ENCODE assay signal across 19 cellular contexts in the genomic region with DNA sequence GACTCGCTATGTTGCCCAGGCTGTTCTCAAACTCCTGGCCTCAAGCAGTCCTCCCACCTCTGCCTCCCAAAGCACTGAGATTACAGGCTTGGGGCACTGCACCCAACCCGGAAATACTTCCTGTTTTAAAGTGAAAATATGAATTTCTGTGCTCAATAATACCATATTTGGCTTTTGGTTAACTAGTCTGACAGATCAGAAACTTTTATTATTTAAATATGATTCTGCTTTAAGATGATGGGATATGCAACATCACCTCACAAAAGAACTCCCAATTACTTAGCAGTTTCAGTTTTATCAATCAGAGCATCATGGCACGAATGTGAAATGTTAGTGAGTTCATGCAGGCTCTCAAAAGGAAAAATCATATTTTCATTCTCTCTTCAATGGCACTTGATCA.
DNase-seq lines count a peak whose midpoint lies in the region; ATAC-seq and TF ChIP-seq lines count a peak whose summit lies in the region.
"Had no signal": no experiment of that assay in that cellular context is flagged by ENCODE, and none has a peak within 500 bp of the region (broad histone marks: within the 10 kb centered on the region; RNA-seq: fewer than 3 reads in every experiment).

No MANE protein-coding gene starts in this region.

- no peak overlapping the region for H3K4me2 ChIP-seq in SU-DHL-6 (ENCODE audit: low read depth, low read length, poor library complexity, severe bottlenecking)

- H3F3A ChIP-seq in SU-DHL-6 (ENCODE audit: insufficient read depth): no peaks in the 10 kb centered on the region

- H3K36me3 Mint-ChIP-seq in activated naive CD4-positive, alpha-beta T cell treated with anti-CD3 and anti-CD28 coated beads for 36 hours (ENCODE audit: low read depth): peaks cover 13% of the 10 kb centered on the region
- H3K36me3 Mint-ChIP-seq in activated T-cell treated with anti-CD3 and anti-CD28 coated beads, Interleukin-2, amount 50 U/mL, for 4 hours (ENCODE audit: insufficient read depth): peaks cover 36% of the 10 kb centered on the region
- peaks cover 8 to 20% (median 11%) of the 10 kb centered on the region in 3 donors for H3K36me3 Mint-ChIP-seq in immature natural killer cell

- H3K27me3 ChIP-seq in SU-DHL-6 (ENCODE audit: low read length): no peaks in the 10 kb centered on the region

- H4K20me1 ChIP-seq in SU-DHL-6 (ENCODE audit: low read depth, low read length): no peaks in the 10 kb centered on the region

- H2AFZ ChIP-seq in SU-DHL-6 (ENCODE audit: low read depth, low read length, severe bottlenecking): peak overlapping the region; percentile 27

- H3K79me2 ChIP-seq in SU-DHL-6 (ENCODE audit: insufficient read depth, low read length): no peaks in the 10 kb centered on the region

- H3K9me2 ChIP-seq in SU-DHL-6 (replicated peaks; ENCODE audit: insufficient read depth, low read length): no peaks in the 10 kb centered on the region

- H3K27me3 Mint-ChIP-seq in activated naive CD4-positive, alpha-beta T cell treated with anti-CD3 and anti-CD28 coated beads for 36 hours (ENCODE audit: low read depth): no peaks in the 10 kb centered on the region
- H3K27me3 Mint-ChIP-seq in activated T-cell treated with anti-CD3 and anti-CD28 coated beads, Interleukin-2, amount 50 U/mL, for 4 hours (ENCODE audit: low read depth): no peaks in the 10 kb centered on the region
- peaks cover 0 to 5% (median under 1%) of the 10 kb centered on the region in 3 donors for H3K27me3 Mint-ChIP-seq in immature natural killer cell (ENCODE audit: low read depth in 3 of 3)

- TF ChIP-seq CTCF in SU-DHL-6 (IDR thresholded peaks at IDR 0.05; ENCODE audit: insufficient read depth, low read length, poor library complexity, severe bottlenecking): no peak

- peak; percentile 14 for DNase-seq in activated naive CD4-positive, alpha-beta T cell treated with anti-CD3 and anti-CD28 coated beads for 36 hours
- DNase-seq in activated naive CD4-positive, alpha-beta T cell treated with anti-CD3 and anti-CD28 coated beads, Interleukin-2, amount 50 U/mL, for 16 hours: no peak
- DNase-seq in activated T-cell treated with anti-CD3 and anti-CD28 coated beads, Interleukin-2, amount 50 U/mL, for 4 hours: no peak
- DNase-seq in immature natural killer cell: no peak
- DNase-seq in DMS114 treated with DMSO at 0.1 percent for 48 hours (lab: John Stamatoyannopoulos, UW; ENCODE audit: unreplicated experiment): no peak
- DNase-seq in NCI-H1417 (lab: John Stamatoyannopoulos, UW): no peak
- DNase-seq in HCEC 1CT: no peak
- DNase-seq: ACHN, Caco-2, EL, H9, NCI-H1436, NCI-H2029 treated with DMSO at 0.1 percent for 48 hours, NCI-H2171 treated with DMSO at 0.1 percent for 48 hours, NCI-H446 treated with DMSO at 0.1 percent for 48 hours, NCI-H748 treated with DMSO at 0.1 percent for 48 hours, PC-3 had no signal

- no peak overlapping the region for H3K4me3 ChIP-seq in SU-DHL-6 (ENCODE audit: insufficient read depth, low read length, poor library complexity, severe bottlenecking)

- H3K27ac ChIP-seq in SU-DHL-6 (ENCODE audit: low read depth, low read length): no peak overlapping the region
- H3K27ac ChIP-seq: RWPE1 had no signal

- no peak overlapping the region for H3K9ac ChIP-seq in SU-DHL-6 (ENCODE audit: low read length)

- no peaks in the 10 kb centered on the region for H3K36me3 ChIP-seq in SU-DHL-6 (ENCODE audit: low read length)

- H3K4me3 Mint-ChIP-seq in activated naive CD4-positive, alpha-beta T cell treated with anti-CD3 and anti-CD28 coated beads for 36 hours: no peak overlapping the region
- no peak overlapping the region for H3K4me3 Mint-ChIP-seq in activated T-cell treated with anti-CD3 and anti-CD28 coated beads, Interleukin-2, amount 50 U/mL, for 4 hours
- peak overlapping the region in 1 of 5 donors; percentile 41 for H3K4me3 Mint-ChIP-seq in immature natural killer cell
- H3K4me3 Mint-ChIP-seq: H9 had no signal

- H3K4me1 Mint-ChIP-seq in activated naive CD4-positive, alpha-beta T cell treated with anti-CD3 and anti-CD28 coated beads for 36 hours (ENCODE audit: low read depth): peaks cover 6% of the 10 kb centered on the region
- peaks cover 10% of the 10 kb centered on the region for H3K4me1 Mint-ChIP-seq in activated T-cell treated with anti-CD3 and anti-CD28 coated beads, Interleukin-2, amount 50 U/mL, for 4 hours (ENCODE audit: low read depth)
- H3K4me1 Mint-ChIP-seq in immature natural killer cell: peaks cover 7 to 22% of the 10 kb centered on the region in 2 donors
- H3K4me1 Mint-ChIP-seq: H9 had no signal

- H3K9me3 Mint-ChIP-seq in activated naive CD4-positive, alpha-beta T cell treated with anti-CD3 and anti-CD28 coated beads for 36 hours: no peaks in the 10 kb centered on the region
- H3K9me3 Mint-ChIP-seq in activated T-cell treated with anti-CD3 and anti-CD28 coated beads, Interleukin-2, amount 50 U/mL, for 4 hours: no peaks in the 10 kb centered on the region
- no peaks in the 10 kb centered on the region for H3K9me3 Mint-ChIP-seq in immature natural killer cell
- H3K9me3 Mint-ChIP-seq: H9 had no signal

- no peaks in the 10 kb centered on the region for H3K9me3 ChIP-seq in SU-DHL-6 (ENCODE audit: insufficient read depth, low read length)
- H3K9me3 ChIP-seq: Caco-2 had no signal

- ATAC-seq in activated T-cell treated with anti-CD3 and anti-CD28 coated beads, Interleukin-2, amount 50 U/mL, for 4 hours: peak; percentile 51 to 76
- ATAC-seq: PC-3 had no signal

- intact Hi-C loops in activated naive CD4-positive, alpha-beta T cell treated with anti-CD3 and anti-CD28 coated beads for 36 hours (cut with micrococcal nuclease): no loop called here

- no peak overlapping the region for H3K27ac Mint-ChIP-seq in activated naive CD4-positive, alpha-beta T cell treated with anti-CD3 and anti-CD28 coated beads for 36 hours
- H3K27ac Mint-ChIP-seq in immature natural killer cell: peak overlapping the region in 5 of 6 donors; percentile 29 to 81 (median 67)
- H3K27ac Mint-ChIP-seq: H9 had no signal

- CTCF ChIA-PET in activated naive CD4-positive, alpha-beta T cell treated with anti-CD3 and anti-CD28 coated beads for 36 hours (lab: Charles Lee): no interaction called here
